ENCODE assay signal across 11 cellular contexts in genomic region chr2:109896212-109896611, GRCh38. TPM values are rescaled to one million over a fixed set of nuclear protein-coding genes. Genes with fewer than 3 reads are reported as not detected.
DNase-seq lines count a peak whose midpoint lies in the region; ATAC-seq, FAIRE-seq and TF ChIP-seq lines count a peak whose summit lies in the region.
"Not testable (repeated sequence)": the region's sequence is repeated elsewhere in the genome, so short reads cannot be mapped to it uniquely, and the experiment has no call there.
"Had no signal": no experiment of that assay in that cellular context is flagged by ENCODE, and none has a peak within 500 bp of the region (broad histone marks: within the 10 kb centered on the region; RNA-seq: fewer than 3 reads in every experiment).

No MANE protein-coding gene starts in this region.

- not testable (repeated sequence) for H3K9me1 ChIP-seq in endothelial cell of umbilical vein (replicated peaks; ENCODE audit: control insufficient read depth, extremely low read depth, insufficient read depth, low read length)

- peak; percentile 66 for FAIRE-seq in endothelial cell of umbilical vein (lab: Jason Lieb, UNC)

- H3K36me3 ChIP-seq in RWPE2 (ENCODE audit: low read depth); endothelial cell of umbilical vein (ENCODE audit: control insufficient read depth in 2 of 2, extremely low read depth in 1 of 2, insufficient read depth in 2 of 2, low read length in 2 of 2): not testable (repeated sequence)

- H3K9ac ChIP-seq in endothelial cell of umbilical vein (replicated peaks; ENCODE audit: extremely low read depth, insufficient read depth, low read length) = not testable (repeated sequence)

- not testable (repeated sequence) for TF ChIP-seq POLR2A in endothelial cell of umbilical vein (IDR thresholded peaks at IDR 0.05; ENCODE audit: low read depth, low read length)

- BruUV-seq in endothelial cell of umbilical vein (replicated peaks; lab: Mats Ljungman, UMichigan) = not testable (repeated sequence)

- not testable (repeated sequence) for DNase-seq in RWPE2 (ENCODE audit: low spot score); endothelial cell of umbilical vein (ENCODE audit: low read depth, low spot score); stimulated activated naive CD8-positive, alpha-beta T cell treated with anti-CD3 and anti-CD28 coated beads, Interleukin-15, Interleukin-2, amounts not matched to agents 100 U/mL and 50 U/mL, for 24 hours

- not testable (repeated sequence) for H3K4me3 ChIP-seq in RWPE2 (ENCODE audit: severe bottlenecking); endothelial cell of umbilical vein (replicated peaks in 1 of 3; ENCODE audit: insufficient read depth in 1 of 3, low read depth in 1 of 3, low read length in 3 of 3)

- not testable (repeated sequence) for H3K27me3 ChIP-seq in RWPE2 (ENCODE audit: insufficient read depth, poor library complexity, severe bottlenecking); endothelial cell of umbilical vein (ENCODE audit: control insufficient read depth in 2 of 2, insufficient read depth in 2 of 2, low read length in 2 of 2)

- not testable (repeated sequence) for H2AFZ ChIP-seq in endothelial cell of umbilical vein (ENCODE audit: low read depth, low read length)

- H3K4me1 ChIP-seq in RWPE2 (ENCODE audit: insufficient read depth, poor library complexity, severe bottlenecking); endothelial cell of umbilical vein (ENCODE audit: control insufficient read depth, extremely low read depth, insufficient read depth, low read length): not testable (repeated sequence)

- dilution Hi-C loops in endothelial cell of umbilical vein (cut with MboI; ENCODE audit: extremely low pct_ligation_motif_present, low sequenced_read_pairs) = not testable (repeated sequence)

- not testable (repeated sequence) for H3K4me2 ChIP-seq in endothelial cell of umbilical vein (ENCODE audit: insufficient read depth, low read length)

- ATAC-seq in GM18519 (IDR thresholded peaks at IDR 0.05; ENCODE audit: low FRiP score, unreplicated experiment) = peak; percentile 85
- ATAC-seq in GM19438 (IDR thresholded peaks at IDR 0.05; ENCODE audit: low read depth, unreplicated experiment) = peak; percentile 95
- ATAC-seq in GM21737 (IDR thresholded peaks at IDR 0.05; ENCODE audit: unreplicated experiment) = peak; percentile 96
- peak; percentile 97 for ATAC-seq in HG02943 (IDR thresholded peaks at IDR 0.05; ENCODE audit: low read depth, unreplicated experiment)
- ATAC-seq in HG03342 (IDR thresholded peaks at IDR 0.05; ENCODE audit: unreplicated experiment) = peak; percentile 96
- ATAC-seq in RWPE2 (ENCODE audit: low read depth) = peak; percentile 88
- peak; percentile 97 for ATAC-seq in stimulated activated naive CD8-positive, alpha-beta T cell treated with anti-CD3 and anti-CD28 coated beads, Interleukin-15, Interleukin-2, amounts not matched to agents 100 U/mL and 50 U/mL, for 24 hours

- CTCF ChIA-PET in endothelial cell of umbilical vein (lab: Charles Lee) = not testable (repeated sequence)

- not testable (repeated sequence) for TF ChIP-seq CTCF in RWPE2 (IDR thresholded peaks at IDR 0.05; ENCODE audit: poor library complexity, severe bottlenecking); endothelial cell of umbilical vein (IDR thresholded peaks at IDR 0.05; ENCODE audit: extremely low read depth in 1 of 2, insufficient read depth in 1 of 2, low read depth in 1 of 2, low read length in 2 of 2)

- H4K20me1 ChIP-seq in endothelial cell of umbilical vein (replicated peaks; ENCODE audit: control insufficient read depth, extremely low read depth, insufficient read depth, low read length) = not testable (repeated sequence)

- intact Hi-C loops in endothelial cell of umbilical vein (cut with micrococcal nuclease) = not testable (repeated sequence)

- not testable (repeated sequence) for H3K79me2 ChIP-seq in endothelial cell of umbilical vein (ENCODE audit: control insufficient read depth, insufficient read depth, low read length)

- POLR2A ChIA-PET in endothelial cell of umbilical vein (lab: Charles Lee) = not testable (repeated sequence)

- H3K27ac ChIP-seq in RWPE2 (ENCODE audit: poor library complexity, severe bottlenecking); endothelial cell of umbilical vein (ENCODE audit: insufficient read depth, low read depth, low read length): not testable (repeated sequence)

- H3K9me3 ChIP-seq in RWPE2 (ENCODE audit: severe bottlenecking); endothelial cell of umbilical vein (replicated peaks; ENCODE audit: control insufficient read depth, insufficient read depth, low read length): not testable (repeated sequence)

RNA-seq across cellular contexts. Expression of gene LIMS3, which starts 2.3 kb away (rescaled TPM):
- 9.4 and 17.8 TPM in 2 replicates for total RNA-seq in endothelial cell of umbilical vein
- polyA plus RNA-seq in endothelial cell of umbilical vein = 12.3 and 13.5 TPM in 2 replicates
- 6.9 and 9.8 TPM in 2 replicates for polyA plus RNA-seq in endothelial cell of umbilical vein (2011; cell fraction: cytosol; rRNA removed)
- 79.1 and 94.6 TPM in 2 replicates for polyA plus RNA-seq in endothelial cell of umbilical vein (2011; cell fraction: nucleus; rRNA removed)
- polyA plus RNA-seq in endothelial cell of umbilical vein (2012) = 12.2 and 16.0 TPM in 2 replicates
- polyA minus RNA-seq in endothelial cell of umbilical vein = 48.5 and 75.3 TPM in 2 replicates
- polyA minus RNA-seq in endothelial cell of umbilical vein (2011; cell fraction: cytosol; rRNA and poly(A)+ RNA removed) = not detected
- 49.9 and 69.4 TPM in 2 replicates for polyA minus RNA-seq in endothelial cell of umbilical vein (2011; cell fraction: nucleus; rRNA and poly(A)+ RNA removed)
- total RNA-seq: Calu3, G401, H7 had no signal
